7 cellular contexts compared by ENCODE assay signal in the genomic region with DNA sequence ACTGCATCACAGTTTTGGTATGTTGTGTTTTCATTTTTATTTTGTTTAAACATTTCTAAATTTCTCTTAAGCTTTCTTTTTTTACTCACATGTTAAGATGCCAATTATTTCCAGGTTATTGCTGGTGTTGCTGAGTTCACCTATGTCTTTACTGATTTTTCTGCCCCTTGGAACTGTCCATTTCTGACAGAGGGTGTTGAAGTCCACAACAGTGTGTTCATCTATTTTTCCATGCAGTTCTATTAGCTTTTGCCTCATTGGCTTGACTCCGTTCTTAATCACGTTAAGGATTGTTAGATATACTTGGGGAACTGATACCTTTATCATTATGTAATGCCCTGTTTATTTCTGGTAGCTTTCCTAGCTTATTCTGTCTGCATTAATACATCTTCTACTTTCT.
"Had no signal": no experiment of that assay in that cellular context is flagged by ENCODE, and none has a peak within 500 bp of the region (broad histone marks: within the 10 kb centered on the region; RNA-seq: fewer than 3 reads in every experiment).

No MANE protein-coding gene starts in this region.

- H3K27ac Mint-ChIP-seq: IgD-negative memory B cell had no signal

- FAIRE-seq: HTR-8/SVneo, K562 had no signal

- H3K4me3 Mint-ChIP-seq: IgD-negative memory B cell had no signal

- DNase-seq: IMR-90, KBM-7, KG1 had no signal

- ATAC-seq: K562 had no signal

- H3K27ac ChIP-seq: HL-60 had no signal

- H3K4me3 ChIP-seq: K562 had no signal
